In the genomic region with DNA sequence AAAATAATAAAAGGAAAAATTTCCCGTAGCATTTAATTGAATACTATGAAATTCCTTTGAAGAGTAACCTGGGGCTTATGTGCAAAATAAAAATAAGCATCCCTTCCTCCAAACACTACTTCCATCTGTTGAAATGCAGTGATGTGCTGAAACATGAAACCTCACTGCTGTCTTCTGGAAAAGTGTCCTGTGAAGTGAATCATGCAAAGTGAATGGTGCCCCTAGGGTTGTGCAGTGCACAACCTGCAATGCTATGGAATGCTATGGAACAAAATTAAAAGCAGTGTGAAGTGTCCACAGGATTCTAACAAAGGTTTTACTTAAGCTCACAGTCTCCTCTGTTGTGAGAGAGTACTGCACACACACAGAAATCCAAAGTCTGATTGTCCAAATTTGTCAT, we compare ENCODE assay signal across 23 cellular contexts.
DNase-seq lines count a peak whose midpoint lies in the region.
"Had no signal": no experiment of that assay in that cellular context is flagged by ENCODE, and none has a peak within 500 bp of the region (broad histone marks: within the 10 kb centered on the region; RNA-seq: fewer than 3 reads in every experiment).

No MANE protein-coding gene starts in this region.

- DNase-seq in NCI-H2107 treated with DMSO at 0.1 percent for 48 hours (lab: John Stamatoyannopoulos, UW; ENCODE audit: unreplicated experiment) (peak; percentile 28), NCI-H2107 (lab: John Stamatoyannopoulos, UW) (no peak), RPMI7951 (ENCODE audit: low read depth) (peak; percentile 17), fibroblast of gingiva (ENCODE audit: low read depth) (peak; percentile 30), renal cortical epithelial cell (ENCODE audit: low read depth) (peak; percentile 9), COLO668 (lab: John Stamatoyannopoulos, UW; ENCODE audit: unreplicated experiment) (no peak), GM19240 (ENCODE audit: insufficient read length, low spot score) (no peak), UCSD-AML1 (lab: John Stamatoyannopoulos, UW; ENCODE audit: unreplicated experiment) (no peak)
- DNase-seq: 8988T; activated CD4-positive, CD25-positive, alpha-beta regulatory T cell treated with anti-CD3 and anti-CD28 coated beads, Interleukin-2, amount 50 U/mL, for 72 hours; activated naive CD4-positive, alpha-beta T cell; activated T-cell treated with anti-CD3 and anti-CD28 coated beads, Interleukin-2, amount 50 U/mL, for 1 hour; amniotic stem cell; caudate nucleus; CD8-positive, alpha-beta memory T cell; DMS79; erythroblast; NCI-H1092 treated with DMSO at 0.1 percent for 48 hours; NCI-H2081 treated with DMSO at 0.1 percent for 48 hours; NCI-H526 treated with DMSO at 0.1 percent for 48 hours; occipital lobe; Right ventricle myocardium superior; trophoblast cell had no signal

Comparison
In these comparisons a context has a peak if more than half of its experiments do, and no peak if none do; other contexts are left out.
1. DNase-seq: peak in NCI-H2107 treated with DMSO at 0.1 percent for 48 hours (single experiment), RPMI7951 (single experiment), fibroblast of gingiva (single experiment) and renal cortical epithelial cell (single experiment); none in NCI-H2107 (single experiment), COLO668 (single experiment), GM19240 (single experiment) and UCSD-AML1 (single experiment).